10 cellular contexts compared by ENCODE assay signal in genomic region chr1:115648717-115649691, GRCh38. TPM values are rescaled to one million over a fixed set of nuclear protein-coding genes. Genes with fewer than 3 reads are reported as not detected.
DNase-seq lines count a peak whose midpoint lies in the region; ATAC-seq and TF ChIP-seq lines count a peak whose summit lies in the region.
"Had no signal": no experiment of that assay in that cellular context is flagged by ENCODE, and none has a peak within 500 bp of the region (broad histone marks: within the 10 kb centered on the region; RNA-seq: fewer than 3 reads in every experiment).

No MANE protein-coding gene starts in this region.

- peaks cover 31% of the 10 kb centered on the region for H3K4me1 ChIP-seq in mesodermal cell (ENCODE audit: control insufficient read depth, insufficient read depth, low read length, poor library complexity, severe bottlenecking)
- peaks cover 25 to 51% of the 10 kb centered on the region in 2 donors for H3K4me1 ChIP-seq in adrenal gland (replicated peaks in 1 of 2)

- H3K9me3 ChIP-seq in mesodermal cell (ENCODE audit: control insufficient read depth, low read length), result no peaks in the 10 kb centered on the region
- no peaks in the 10 kb centered on the region for H3K9me3 ChIP-seq in adrenal gland (replicated peaks in 1 of 3)

- intact Hi-C loops in activated CD4-positive, alpha-beta T cell treated with anti-CD3 and anti-CD28 coated beads for 36 hours (cut with DNase I, micrococcal nuclease), result loop anchor here in 1 of 2 experiments (5.0 to 10.0 kb wide), 4 partner anchors 372 to 1016 kb away; partner anchors contain the start of gene IGSF3
- intact Hi-C loops in adrenal gland (cut with DNase I), result no loop called here

- POLR2A ChIA-PET in activated CD4-positive, alpha-beta T cell treated with anti-CD3 and anti-CD28 coated beads for 36 hours (lab: Charles Lee), result no interaction called here

- DNase-seq in activated CD4-positive, alpha-beta T cell treated with anti-CD3 and anti-CD28 coated beads for 36 hours, result peak; percentile 53
- no peak for DNase-seq in activated CD4-positive, alpha-beta T cell treated with anti-CD3 and anti-CD28 coated beads, Interleukin-2, amount 50 U/mL, for 1 hour
- DNase-seq in NCI-H526 treated with DMSO at 0.1 percent for 48 hours (lab: John Stamatoyannopoulos, UW), result peak; percentile 78
- DNase-seq in SKM-1 (lab: John Stamatoyannopoulos, UW; ENCODE audit: unreplicated experiment), result no peak
- DNase-seq in adrenal gland, result no peak
- no peak for DNase-seq in nucleus accumbens (lab: John Stamatoyannopoulos, UW)

- H3K27ac Mint-ChIP-seq in activated CD4-positive, alpha-beta T cell treated with anti-CD3 and anti-CD28 coated beads for 36 hours, result no peak overlapping the region
- H3K27ac Mint-ChIP-seq: B cell; stimulated activated naive CD8-positive, alpha-beta T cell treated with anti-CD3 and anti-CD28 coated beads, Interleukin-15, Interleukin-2, amounts not matched to agents 100 ng/mL and 50 ng/mL, for 24 hours had no signal

- no peaks in the 10 kb centered on the region for H3K9me3 Mint-ChIP-seq in activated CD4-positive, alpha-beta T cell treated with anti-CD3 and anti-CD28 coated beads for 36 hours (ENCODE audit: low read depth)
- H3K9me3 Mint-ChIP-seq: stimulated activated naive CD8-positive, alpha-beta T cell treated with anti-CD3 and anti-CD28 coated beads, Interleukin-15, Interleukin-2, amounts not matched to agents 100 ng/mL and 50 ng/mL, for 24 hours had no signal

- no peaks in the 10 kb centered on the region for H3K4me1 Mint-ChIP-seq in activated CD4-positive, alpha-beta T cell treated with anti-CD3 and anti-CD28 coated beads for 36 hours
- H3K4me1 Mint-ChIP-seq: B cell had no signal

- H3K4me3 Mint-ChIP-seq in activated CD4-positive, alpha-beta T cell treated with anti-CD3 and anti-CD28 coated beads for 36 hours, result no peak overlapping the region
- H3K4me3 Mint-ChIP-seq: B cell; stimulated activated naive CD8-positive, alpha-beta T cell treated with anti-CD3 and anti-CD28 coated beads, Interleukin-15, Interleukin-2, amounts not matched to agents 100 ng/mL and 50 ng/mL, for 24 hours had no signal

- WGBS in mesodermal cell (ENCODE audit: insufficient coverage in 2 of 2), 2 experiments, result 34 to 36% methylated on average over 12 to 13 of the region's 13 CpGs
- WGBS in adrenal gland, 4 donors, result 75 to 87% (median 86%) methylated on average over 13 of the region's 13 CpGs

- H3K4me3 ChIP-seq in mesodermal cell (ENCODE audit: extremely low read depth, insufficient read depth, low read length, poor library complexity, severe bottlenecking) (no peak overlapping the region), adrenal gland (no peak overlapping the region)

- H3K27ac ChIP-seq in mesodermal cell (ENCODE audit: low read depth, low read length, severe bottlenecking) (peak overlapping the region; percentile 37), adrenal gland (no peak overlapping the region)

- TF ChIP-seq POLR2A in adrenal gland (IDR thresholded peaks at IDR 0.05), result no peak

- H3K27me3 ChIP-seq in adrenal gland, result no peaks in the 10 kb centered on the region

- no peaks in the 10 kb centered on the region for H3K36me3 Mint-ChIP-seq in activated CD4-positive, alpha-beta T cell treated with anti-CD3 and anti-CD28 coated beads for 36 hours (ENCODE audit: low read depth)

- peaks cover 8% of the 10 kb centered on the region for H3K27me3 Mint-ChIP-seq in activated CD4-positive, alpha-beta T cell treated with anti-CD3 and anti-CD28 coated beads for 36 hours
- H3K27me3 Mint-ChIP-seq: B cell had no signal

- TF ChIP-seq CTCF in adrenal gland (IDR thresholded peaks at IDR 0.05), result no peak

- peak; percentile 92 for ATAC-seq in activated CD4-positive, alpha-beta T cell treated with anti-CD3 and anti-CD28 coated beads for 36 hours
- ATAC-seq in HG02610 (IDR thresholded peaks at IDR 0.05; ENCODE audit: unreplicated experiment), result peak; percentile 88

- H3K36me3 ChIP-seq in mesodermal cell (ENCODE audit: control insufficient read depth, insufficient read depth, low read length) (peaks cover 20% of the 10 kb centered on the region), adrenal gland (replicated peaks in 1 of 2) (no peaks in the 10 kb centered on the region)

- CTCF ChIA-PET in activated CD4-positive, alpha-beta T cell treated with anti-CD3 and anti-CD28 coated beads for 36 hours (lab: Charles Lee), result interaction anchor here (0.7 to 1.4 kb wide), 2 partner anchors 40 to 58 kb away, joined by 3 to 4 read pairs; no protein-coding TSS in a partner anchor

RNA-seq across cellular contexts. Expression of gene VANGL1, which starts 7.2 kb away (rescaled TPM):
- 1 to 10 TPM; 3.0 to 3.4 TPM for total RNA-seq in activated CD4-positive, alpha-beta T cell treated with anti-CD3 and anti-CD28 coated beads for 36 hours
- 12.4 TPM for polyA plus RNA-seq in mesodermal cell (2013, experiment 1 of 2)
- polyA plus RNA-seq in mesodermal cell (2013, experiment 2 of 2), result 11.1 TPM
- total RNA-seq in adrenal gland, result 10 to 100 TPM; 10.1 to 19.1 (median 11.9) TPM
- 1 to 10 TPM; 2.0 to 9.9 (median 2.2) TPM for polyA plus RNA-seq in adrenal gland

Comparison
In these comparisons a context has a peak if more than half of its experiments do, and no peak if none do; other contexts are left out.
1. DNase-seq: peak in activated CD4-positive, alpha-beta T cell treated with anti-CD3 and anti-CD28 coated beads for 36 hours (single experiment) and NCI-H526 treated with DMSO at 0.1 percent for 48 hours (single experiment); none in activated CD4-positive, alpha-beta T cell treated with anti-CD3 and anti-CD28 coated beads, Interleukin-2, amount 50 U/mL, for 1 hour (single experiment), SKM-1 (single experiment), adrenal gland (0 of 7) and nucleus accumbens (0 of 56).